ENCODE assay signal across 8 cellular contexts in the genomic region with DNA sequence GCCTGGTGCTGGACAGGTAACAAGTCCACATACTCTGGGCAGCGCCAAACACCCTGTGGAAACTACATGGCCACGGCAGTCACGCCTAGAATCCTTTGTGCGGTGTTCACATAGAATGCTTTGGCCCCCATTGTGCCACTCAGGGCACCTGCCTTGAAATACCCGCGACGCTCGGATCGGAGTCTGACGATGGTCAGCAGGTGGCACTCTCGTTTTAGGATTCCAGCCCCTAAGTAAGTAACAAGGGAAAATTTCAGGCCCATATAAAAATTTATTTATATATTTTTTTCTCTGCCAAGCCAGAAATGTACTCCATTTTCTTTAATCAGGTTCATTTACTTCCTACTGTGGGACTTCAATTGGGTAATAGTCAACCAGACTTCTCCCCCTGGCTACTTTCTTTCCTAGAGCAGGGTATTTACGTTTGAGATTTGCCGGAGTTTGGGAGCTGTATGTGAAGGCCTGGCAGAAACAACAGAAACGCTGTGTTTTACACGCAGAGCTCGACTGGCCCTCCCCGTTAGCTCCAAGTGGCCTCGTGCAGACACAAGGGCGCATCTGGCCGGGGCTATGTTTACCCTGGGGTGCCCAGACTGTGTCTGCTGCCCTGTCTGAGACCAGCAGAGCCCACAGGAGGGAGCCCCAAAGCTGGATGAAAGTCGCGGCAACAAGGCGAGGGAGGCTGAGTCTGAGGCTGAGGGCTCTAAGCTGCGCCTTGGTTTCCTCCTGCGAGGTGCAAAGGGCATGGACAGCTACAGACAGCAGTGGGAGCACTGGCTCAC. TPM values are rescaled to one million over a fixed set of nuclear protein-coding genes. Genes with fewer than 3 reads are reported as not detected.
DNase-seq lines count a peak whose midpoint lies in the region; ATAC-seq and TF ChIP-seq lines count a peak whose summit lies in the region.

No MANE protein-coding gene starts in this region.

- intact Hi-C loops in posterior vena cava (cut with DNase I): loop anchor here (5.0 to 10.0 kb wide), 3 partner anchors 292 to 1202 kb away; a partner anchor contains a TSS

- H3K9me3 Mint-ChIP-seq in activated T-cell treated with anti-CD3 and anti-CD28 coated beads, Interleukin-2, amount 50 U/mL, for 4 hours: peaks cover 6% of the 10 kb centered on the region

- H3K9me3 ChIP-seq in MG63: no peaks in the 10 kb centered on the region
- no peaks in the 10 kb centered on the region for H3K9me3 ChIP-seq in cardiac muscle cell (ENCODE audit: low read depth)

- peak; percentile 65 for TF ChIP-seq CTCF in cardiac muscle cell (IDR thresholded peaks at IDR 0.05; ENCODE audit: low read depth, low read length)

- H3K27me3 ChIP-seq in MG63: no peaks in the 10 kb centered on the region
- no peaks in the 10 kb centered on the region for H3K27me3 ChIP-seq in cardiac muscle cell

- H3K4me3 Mint-ChIP-seq in activated T-cell treated with anti-CD3 and anti-CD28 coated beads, Interleukin-2, amount 50 U/mL, for 4 hours: no peak overlapping the region

- no peak overlapping the region for H3K27ac ChIP-seq in cardiac muscle cell

- peak; percentile 20 for DNase-seq in COLO829 (ENCODE audit: low spot score)
- DNase-seq in MG63: peak; percentile 20
- DNase-seq in amniotic epithelial cell (ENCODE audit: low read depth): peak; percentile 73
- peak; percentile 86 to 88 for DNase-seq in cardiac muscle cell (ENCODE audit: low read depth in 1 of 2, low spot score in 1 of 2)
- peak; percentile 88 for DNase-seq in posterior vena cava (ENCODE audit: low spot score)
- DNase-seq in NOMO-1 (lab: John Stamatoyannopoulos, UW; ENCODE audit: unreplicated experiment in 2 of 2): no peak
- no peak for DNase-seq in activated T-cell treated with anti-CD3 and anti-CD28 coated beads, Interleukin-2, amount 50 U/mL, for 4 hours

- H3K4me1 Mint-ChIP-seq in activated T-cell treated with anti-CD3 and anti-CD28 coated beads, Interleukin-2, amount 50 U/mL, for 4 hours (ENCODE audit: low read depth): no peaks in the 10 kb centered on the region

- ATAC-seq in GM18511 (IDR thresholded peaks at IDR 0.05; ENCODE audit: unreplicated experiment): no peak
- ATAC-seq in activated T-cell treated with anti-CD3 and anti-CD28 coated beads, Interleukin-2, amount 50 U/mL, for 4 hours: no peak

- H3K4me3 ChIP-seq in MG63: no peak overlapping the region
- H3K4me3 ChIP-seq in cardiac muscle cell: no peak overlapping the region

- H3K4me1 ChIP-seq in cardiac muscle cell (ENCODE audit: low read depth): no peaks in the 10 kb centered on the region

- H3K36me3 ChIP-seq in MG63 (no peaks in the 10 kb centered on the region), cardiac muscle cell (no peaks in the 10 kb centered on the region)

- H3K36me3 Mint-ChIP-seq in activated T-cell treated with anti-CD3 and anti-CD28 coated beads, Interleukin-2, amount 50 U/mL, for 4 hours (ENCODE audit: insufficient read depth): no peaks in the 10 kb centered on the region

- no peaks in the 10 kb centered on the region for H3K27me3 Mint-ChIP-seq in activated T-cell treated with anti-CD3 and anti-CD28 coated beads, Interleukin-2, amount 50 U/mL, for 4 hours (ENCODE audit: low read depth)

RNA-seq across cellular contexts. Expression of a gene that starts 41.6 kb away (rescaled TPM):
- not detected in 2 replicates for total RNA-seq in MG63 (2014; rRNA removed; shearing (Covaris generic); ENCODE audit: low replicate concordance)
- not detected in 2 replicates for total RNA-seq in cardiac muscle cell
- polyA plus RNA-seq in cardiac muscle cell: not detected in 2 replicates
- total RNA-seq in posterior vena cava: not detected
- total RNA-seq in activated T-cell treated with anti-CD3 and anti-CD28 coated beads, Interleukin-2, amount 50 U/mL, for 4 hours: not detected

Comparison
In these comparisons a context has a peak if more than half of its experiments do, and no peak if none do; other contexts are left out.
1. DNase-seq: peak in COLO829 (single experiment), MG63 (single experiment), amniotic epithelial cell (single experiment), cardiac muscle cell (2 of 2) and posterior vena cava (single experiment); none in NOMO-1 (0 of 2) and activated T-cell treated with anti-CD3 and anti-CD28 coated beads, Interleukin-2, amount 50 U/mL, for 4 hours (single experiment).